Comparison of ENCODE assay signal across 1 cellular context in the genomic region with DNA sequence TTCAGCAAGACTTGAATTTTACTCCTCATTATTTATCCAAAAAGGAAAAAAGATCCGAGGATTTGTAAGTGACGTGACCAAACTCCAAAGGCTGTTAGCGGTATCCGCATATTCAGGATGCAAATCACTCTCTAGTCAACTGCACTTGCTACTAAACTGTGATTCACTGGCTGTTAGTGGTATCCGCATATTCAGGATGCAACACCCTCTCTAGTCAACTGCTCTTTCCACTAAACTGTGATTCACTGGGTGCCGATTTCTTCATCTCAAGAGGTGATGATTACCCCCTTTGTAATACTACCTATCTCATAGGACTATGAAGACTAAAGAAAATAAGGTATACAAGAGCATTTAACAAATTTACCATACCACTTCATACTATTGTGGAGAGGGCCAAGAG.
TF ChIP-seq lines count a peak whose summit lies in the region.

No MANE protein-coding gene starts in this region.

TF ChIP-seq in SK-N-SH treated with all-trans-retinoic acid at 6 μM for 48 hours, 23 proteins besides CTCF, POLR2A, EP300 and RAD21 (continued from another document):
- TF ChIP-seq, protein P1, sequence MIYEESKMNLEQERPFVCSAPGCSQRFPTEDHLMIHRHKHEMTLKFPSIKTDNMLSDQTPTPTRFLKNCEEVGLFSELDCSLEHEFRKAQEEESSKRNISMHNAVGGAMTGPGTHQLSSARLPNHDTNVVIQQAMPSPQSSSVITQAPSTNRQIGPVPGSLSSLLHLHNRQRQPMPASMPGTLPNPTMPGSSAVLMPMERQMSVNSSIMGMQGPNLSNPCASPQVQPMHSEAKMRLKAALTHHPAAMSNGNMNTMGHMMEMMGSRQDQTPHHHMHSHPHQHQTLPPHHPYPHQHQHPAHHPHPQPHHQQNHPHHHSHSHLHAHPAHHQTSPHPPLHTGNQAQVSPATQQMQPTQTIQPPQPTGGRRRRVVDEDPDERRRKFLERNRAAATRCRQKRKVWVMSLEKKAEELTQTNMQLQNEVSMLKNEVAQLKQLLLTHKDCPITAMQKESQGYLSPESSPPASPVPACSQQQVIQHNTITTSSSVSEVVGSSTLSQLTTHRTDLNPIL (CRISPR knock-in tag; IDR thresholded peaks at IDR 0.05; ENCODE audit: low read depth) = no peak
- TF ChIP-seq CSDC2 (CRISPR knock-in tag; IDR thresholded peaks at IDR 0.05) = no peak
- no peak for TF ChIP-seq SNAI2 (CRISPR knock-in tag; IDR thresholded peaks at IDR 0.05)
